ENCODE assay signal across 23 cellular contexts in genomic region chr3:131688370-131688769, GRCh38.
A peak's percentile ranks its signal among the peaks of the same experiment; 100 is the strongest.
DNase-seq lines count a peak whose midpoint lies in the region; ATAC-seq, FAIRE-seq and TF ChIP-seq lines count a peak whose summit lies in the region.
"Had no signal": no experiment of that assay in that cellular context is flagged by ENCODE, and none has a peak within 500 bp of the region (broad histone marks: within the 10 kb centered on the region; RNA-seq: fewer than 3 reads in every experiment).

No MANE protein-coding gene starts in this region.

- peaks cover 4% of the 10 kb centered on the region for H3K4me1 Mint-ChIP-seq in activated CD4-positive, alpha-beta T cell treated with anti-CD3 and anti-CD28 coated beads for 36 hours
- H3K4me1 Mint-ChIP-seq: activated T-helper 17 cell treated with anti-CD3 and anti-CD28 coated beads, Interleukin-2, amount 50 U/mL, for 72 hours; CD4-positive, CD25-positive, alpha-beta regulatory T cell had no signal

- H3K27ac ChIP-seq in keratinocyte (ENCODE audit: control insufficient read depth, insufficient read depth, low read length): no peak overlapping the region
- H3K27ac ChIP-seq: hepatocyte, sigmoid colon had no signal

- H3K27me3 Mint-ChIP-seq in activated CD4-positive, alpha-beta T cell treated with anti-CD3 and anti-CD28 coated beads for 36 hours: peaks cover 40% of the 10 kb centered on the region

- H3K27ac Mint-ChIP-seq in activated CD4-positive, alpha-beta T cell treated with anti-CD3 and anti-CD28 coated beads for 36 hours: no peak overlapping the region
- H3K27ac Mint-ChIP-seq: activated CD8-positive, alpha-beta T cell treated with anti-CD3 and anti-CD28 coated beads for 36 hours; activated T-helper 17 cell treated with anti-CD3 and anti-CD28 coated beads, Interleukin-2, amount 50 U/mL, for 72 hours; CD4-positive, CD25-positive, alpha-beta regulatory T cell had no signal

- H3K4me3 Mint-ChIP-seq in activated CD4-positive, alpha-beta T cell treated with anti-CD3 and anti-CD28 coated beads for 36 hours: no peak overlapping the region
- H3K4me3 Mint-ChIP-seq: activated CD8-positive, alpha-beta T cell treated with anti-CD3 and anti-CD28 coated beads for 36 hours; activated T-helper 17 cell treated with anti-CD3 and anti-CD28 coated beads, Interleukin-2, amount 50 U/mL, for 72 hours; CD4-positive, CD25-positive, alpha-beta regulatory T cell had no signal

- H3K27me3 ChIP-seq in keratinocyte (ENCODE audit: control insufficient read depth, extremely low read depth, insufficient read depth, low read length): no peaks in the 10 kb centered on the region
- H3K27me3 ChIP-seq: hepatocyte, sigmoid colon had no signal

- no peaks in the 10 kb centered on the region for H3K9me1 ChIP-seq in keratinocyte (ENCODE audit: control insufficient read depth, extremely low read depth, insufficient read depth, low read length)

- dilution Hi-C loops in keratinocyte (cut with MboI; ENCODE audit: extremely low pct_ligation_motif_present, low sequenced_read_pairs): no loop called here

- H4K20me1 ChIP-seq in keratinocyte (ENCODE audit: control insufficient read depth, extremely low read depth, insufficient read depth, low read length): no peaks in the 10 kb centered on the region

- peaks cover 6% of the 10 kb centered on the region for H3K4me1 ChIP-seq in keratinocyte (ENCODE audit: control insufficient read depth, extremely low read depth, insufficient read depth, low read length)
- H3K4me1 ChIP-seq: sigmoid colon had no signal

- DNase-seq in GM04503 (ENCODE audit: low read depth) (peak; percentile 29), astrocyte of the hippocampus (ENCODE audit: low read depth, low spot score) (peak; percentile 25), keratinocyte (ENCODE audit: low read depth, low spot score) (peak; percentile 19), NOMO-1 treated with DMSO at 0.1 percent for 48 hours (lab: John Stamatoyannopoulos, UW; ENCODE audit: unreplicated experiment) (no peak), G401 (ENCODE audit: low spot score) (no peak)
- DNase-seq in activated CD4-positive, alpha-beta T cell treated with anti-CD3 and anti-CD28 coated beads for 36 hours: no peak
- DNase-seq: activated CD8-positive, alpha-beta T cell treated with anti-CD3 and anti-CD28 coated beads for 36 hours; CD4-positive, CD25-positive, alpha-beta regulatory T cell; DMS79 treated with DMSO at 0.1 percent for 48 hours; erythroblast; Kasumi-1; midbrain; NCI-H1694 treated with DMSO at 0.1 percent for 48 hours; NCI-H446; nucleus accumbens; sigmoid colon; SK-N-SH; stimulated activated CD4-positive, alpha-beta T cell treated with anti-CD3 and anti-CD28 coated beads, Interleukin-4, amount 100 ng/mL, for 1 hour; stimulated activated CD8-positive, alpha-beta memory T cell treated with anti-CD3 and anti-CD28 coated beads, Interleukin-4, amount 100 ng/mL, for 48 hours had no signal

- no peaks in the 10 kb centered on the region for H3K9me3 Mint-ChIP-seq in activated CD4-positive, alpha-beta T cell treated with anti-CD3 and anti-CD28 coated beads for 36 hours (ENCODE audit: low read depth)
- H3K9me3 Mint-ChIP-seq: activated CD8-positive, alpha-beta T cell treated with anti-CD3 and anti-CD28 coated beads for 36 hours had no signal

- POLR2A ChIA-PET in activated CD4-positive, alpha-beta T cell treated with anti-CD3 and anti-CD28 coated beads for 36 hours (lab: Charles Lee): no interaction called here

- no peak overlapping the region for H3K9ac ChIP-seq in keratinocyte (ENCODE audit: control insufficient read depth, extremely low read depth, insufficient read depth, low read length)
- H3K9ac ChIP-seq: SK-N-SH had no signal

- H3K36me3 ChIP-seq in keratinocyte (ENCODE audit: control insufficient read depth in 2 of 2, extremely low read depth in 1 of 2, insufficient read depth in 2 of 2, low read length in 2 of 2): no peaks in the 10 kb centered on the region
- H3K36me3 ChIP-seq: sigmoid colon had no signal

- H3K79me2 ChIP-seq in keratinocyte (ENCODE audit: control insufficient read depth, insufficient read depth, low read length): no peaks in the 10 kb centered on the region
- H3K79me2 ChIP-seq: hepatocyte had no signal

- CTCF ChIA-PET in activated CD4-positive, alpha-beta T cell treated with anti-CD3 and anti-CD28 coated beads for 36 hours (lab: Charles Lee): no interaction called here

- TF ChIP-seq CTCF in keratinocyte (optimal IDR thresholded peaks at IDR 0.05 in 1 of 3, IDR thresholded peaks at IDR 0.05 in 1 of 3, conservative IDR thresholded peaks at IDR 0.05 in 1 of 3; ENCODE audit: extremely low read depth in 1 of 3, insufficient read depth in 2 of 3, low read length in 3 of 3): no peak

- no peaks in the 10 kb centered on the region for H3K36me3 Mint-ChIP-seq in activated CD4-positive, alpha-beta T cell treated with anti-CD3 and anti-CD28 coated beads for 36 hours (ENCODE audit: low read depth)
- H3K36me3 Mint-ChIP-seq: CD4-positive, CD25-positive, alpha-beta regulatory T cell had no signal

- no peaks in the 10 kb centered on the region for H3K9me3 ChIP-seq in keratinocyte (ENCODE audit: control insufficient read depth, low read depth, low read length)
- H3K9me3 ChIP-seq: sigmoid colon, SK-N-SH had no signal

- intact Hi-C loops in activated CD4-positive, alpha-beta T cell treated with anti-CD3 and anti-CD28 coated beads for 36 hours (cut with DNase I, micrococcal nuclease): no loop called here

- ATAC-seq in HG02798 (IDR thresholded peaks at IDR 0.05; ENCODE audit: poor library complexity, unreplicated experiment): peak; percentile 52
- no peak for ATAC-seq in HG02981 (IDR thresholded peaks at IDR 0.05; ENCODE audit: unreplicated experiment)
- no peak for ATAC-seq in activated CD4-positive, alpha-beta T cell treated with anti-CD3 and anti-CD28 coated beads for 36 hours
- ATAC-seq: activated CD8-positive, alpha-beta T cell treated with anti-CD3 and anti-CD28 coated beads for 36 hours; activated T-helper 17 cell treated with anti-CD3 and anti-CD28 coated beads, Interleukin-2, amount 50 U/mL, for 72 hours had no signal

- peak; percentile 81 for FAIRE-seq in keratinocyte (lab: Jason Lieb, UNC)

- no peak overlapping the region for H2AFZ ChIP-seq in keratinocyte (ENCODE audit: control insufficient read depth, low read length)
- H2AFZ ChIP-seq: hepatocyte had no signal

- H3K4me2 ChIP-seq in keratinocyte (ENCODE audit: control insufficient read depth, extremely low read depth, insufficient read depth, low read depth, low read length): peak overlapping the region; percentile 49
- H3K4me2 ChIP-seq: hepatocyte, SK-N-SH had no signal

- in situ Hi-C loops in G401 (cut with HindIII; ENCODE audit: low sequenced_read_pairs): no loop called here

- no peak overlapping the region for H3K4me3 ChIP-seq in keratinocyte (ENCODE audit: control insufficient read depth in 2 of 3, extremely low read depth in 1 of 3, insufficient read depth in 2 of 3, low read depth in 1 of 3, low read length in 3 of 3)
- H3K4me3 ChIP-seq: hepatocyte, sigmoid colon had no signal

Comparison
In these comparisons a context has a peak if more than half of its experiments do, and no peak if none do; other contexts are left out.
1. DNase-seq: peak in GM04503 (single experiment), astrocyte of the hippocampus (single experiment) and keratinocyte (single experiment); none in NOMO-1 treated with DMSO at 0.1 percent for 48 hours (single experiment), activated CD4-positive, alpha-beta T cell treated with anti-CD3 and anti-CD28 coated beads for 36 hours (single experiment) and G401 (single experiment).